ENCODE assay signal across 16 cellular contexts in genomic region chr2:11872247-11872947, GRCh38.
A peak's percentile ranks its signal among the peaks of the same experiment; 100 is the strongest.
DNase-seq lines count a peak whose midpoint lies in the region; ATAC-seq, FAIRE-seq and TF ChIP-seq lines count a peak whose summit lies in the region.
"Had no signal": no experiment of that assay in that cellular context is flagged by ENCODE, and none has a peak within 500 bp of the region (broad histone marks: within the 10 kb centered on the region; RNA-seq: fewer than 3 reads in every experiment).

No MANE protein-coding gene starts in this region.

- H3K36me3 ChIP-seq in bronchial epithelial cell (ENCODE audit: control insufficient read depth, insufficient read depth, low read length) = no peaks in the 10 kb centered on the region
- H3K36me3 ChIP-seq in mesenchymal stem cell (ENCODE audit: control insufficient read depth in 1 of 2, insufficient read depth in 2 of 2, low read depth in 1 of 2, low read length in 2 of 2) = no peaks in the 10 kb centered on the region

- WGBS in mesenchymal stem cell = 55% methylated on average over 5 of the region's 5 CpGs

- no peak overlapping the region for H2BK12ac ChIP-seq in mesenchymal stem cell (ENCODE audit: low read length in 2 of 2)

- no peaks in the 10 kb centered on the region for H3K4me1 Mint-ChIP-seq in activated CD8-positive, alpha-beta T cell treated with anti-CD3 and anti-CD28 coated beads, Interleukin-2, amount 10 ng/mL, durations not matched to agents 7 days and 5 days (ENCODE audit: low read depth)
- H3K4me1 Mint-ChIP-seq in activated CD8-positive, alpha-beta T cell treated with anti-CD3 and anti-CD28 coated beads for 36 hours (ENCODE audit: low read depth) = peaks cover 9% of the 10 kb centered on the region
- peaks cover 11% of the 10 kb centered on the region for H3K4me1 Mint-ChIP-seq in CD4-positive, alpha-beta T cell (ENCODE audit: low read depth)

- no peak overlapping the region for H2AFZ ChIP-seq in mesenchymal stem cell (ENCODE audit: low read depth, low read length)
- H2AFZ ChIP-seq: parathyroid adenoma had no signal

- H3K4me3 ChIP-seq in bronchial epithelial cell (ENCODE audit: low read depth, low read length) = no peak overlapping the region
- no peak overlapping the region for H3K4me3 ChIP-seq in mesenchymal stem cell (ENCODE audit: insufficient read depth in 1 of 2, low read depth in 1 of 2, low read length in 2 of 2)

- CTCF ChIA-PET in activated CD8-positive, alpha-beta T cell treated with anti-CD3 and anti-CD28 coated beads, Interleukin-2, amount 10 ng/mL, durations not matched to agents 7 days and 5 days (lab: Charles Lee) = interaction anchor here (1.1 kb wide), 1 partner anchor 844 kb away, joined by 3 read pairs; no protein-coding TSS in a partner anchor
- CTCF ChIA-PET in activated CD8-positive, alpha-beta T cell treated with anti-CD3 and anti-CD28 coated beads for 36 hours (lab: Charles Lee) = interaction anchor here (1.0 kb wide), 1 partner anchor 19 kb away, joined by 3 read pairs; no protein-coding TSS in a partner anchor
- CTCF ChIA-PET in CD4-positive, alpha-beta T cell (lab: Charles Lee) = no interaction called here

- H4K8ac ChIP-seq in mesenchymal stem cell (ENCODE audit: low read length) = no peak overlapping the region

- no peak overlapping the region for H3K4me2 ChIP-seq in mesenchymal stem cell (ENCODE audit: low read length, poor library complexity, severe bottlenecking)

- no peaks in the 10 kb centered on the region for H3K79me1 ChIP-seq in mesenchymal stem cell (replicated peaks; ENCODE audit: low read length, poor library complexity, severe bottlenecking)

- H3K4ac ChIP-seq in mesenchymal stem cell (ENCODE audit: low read depth in 1 of 2, low read length in 2 of 2) = no peak overlapping the region

- no peak overlapping the region for H4K91ac ChIP-seq in mesenchymal stem cell (ENCODE audit: low read length)

- no peaks in the 10 kb centered on the region for H3K36me3 Mint-ChIP-seq in activated CD8-positive, alpha-beta T cell treated with anti-CD3 and anti-CD28 coated beads, Interleukin-2, amount 10 ng/mL, durations not matched to agents 7 days and 5 days (ENCODE audit: low read depth)
- no peaks in the 10 kb centered on the region for H3K36me3 Mint-ChIP-seq in activated CD8-positive, alpha-beta T cell treated with anti-CD3 and anti-CD28 coated beads for 36 hours (ENCODE audit: low read depth)
- H3K36me3 Mint-ChIP-seq in CD4-positive, alpha-beta T cell (ENCODE audit: low read depth) = no peaks in the 10 kb centered on the region

- intact Hi-C loops in activated CD8-positive, alpha-beta T cell treated with anti-CD3 and anti-CD28 coated beads for 36 hours (cut with micrococcal nuclease) = no loop called here
- intact Hi-C loops in CD4-positive, alpha-beta T cell (cut with DNase I, micrococcal nuclease) = no loop called here

- no peak overlapping the region for H3K18ac ChIP-seq in mesenchymal stem cell (ENCODE audit: low read depth in 1 of 2, low read length in 2 of 2)

- H3K4me1 ChIP-seq in mesenchymal stem cell (ENCODE audit: control insufficient read depth, insufficient read depth, low read depth, low read length) = peaks cover 3% of the 10 kb centered on the region

- H3K27ac Mint-ChIP-seq in activated CD8-positive, alpha-beta T cell treated with anti-CD3 and anti-CD28 coated beads, Interleukin-2, amount 10 ng/mL, durations not matched to agents 7 days and 5 days = no peak overlapping the region
- H3K27ac Mint-ChIP-seq in activated CD8-positive, alpha-beta T cell treated with anti-CD3 and anti-CD28 coated beads for 36 hours = no peak overlapping the region
- H3K27ac Mint-ChIP-seq in CD4-positive, alpha-beta T cell = no peak overlapping the region

- H3K27me3 ChIP-seq in bronchial epithelial cell (ENCODE audit: control insufficient read depth, insufficient read depth, low read length) (no peaks in the 10 kb centered on the region), mesenchymal stem cell (ENCODE audit: control insufficient read depth in 1 of 2, insufficient read depth in 1 of 2, low read length in 2 of 2) (peaks cover 0 to 17% of the 10 kb centered on the region in 2 experiments)
- H3K27me3 ChIP-seq in CD4-positive, alpha-beta T cell (ENCODE audit: control insufficient read depth, insufficient read depth, low read length) = no peaks in the 10 kb centered on the region

- no peak overlapping the region for H2AK5ac ChIP-seq in mesenchymal stem cell (ENCODE audit: low read length, severe bottlenecking)

- H3K27ac ChIP-seq in mesenchymal stem cell (ENCODE audit: low read length, poor library complexity, severe bottlenecking) = no peak overlapping the region
- H3K27ac ChIP-seq in CD4-positive, alpha-beta T cell (ENCODE audit: low read depth, low read length) = no peak overlapping the region
- H3K27ac ChIP-seq: parathyroid adenoma had no signal

- no peak overlapping the region for H3K9ac ChIP-seq in mesenchymal stem cell (ENCODE audit: low read length)
- H3K9ac ChIP-seq: parathyroid adenoma had no signal

- H3K9me3 ChIP-seq in mesenchymal stem cell (ENCODE audit: control insufficient read depth, low read length) = no peaks in the 10 kb centered on the region
- no peaks in the 10 kb centered on the region for H3K9me3 ChIP-seq in CD4-positive, alpha-beta T cell (ENCODE audit: control insufficient read depth, low read length)

- no peak overlapping the region for H2BK120ac ChIP-seq in mesenchymal stem cell (ENCODE audit: low read depth, low read length)

- POLR2A ChIA-PET in activated CD8-positive, alpha-beta T cell treated with anti-CD3 and anti-CD28 coated beads, Interleukin-2, amount 10 ng/mL, durations not matched to agents 7 days and 5 days (lab: Charles Lee) = no interaction called here
- POLR2A ChIA-PET in activated CD8-positive, alpha-beta T cell treated with anti-CD3 and anti-CD28 coated beads for 36 hours (lab: Charles Lee) = no interaction called here
- POLR2A ChIA-PET in CD4-positive, alpha-beta T cell (lab: Charles Lee) = no interaction called here

- H3K14ac ChIP-seq in mesenchymal stem cell (ENCODE audit: low read length in 2 of 2) = no peak overlapping the region

- no peaks in the 10 kb centered on the region for H3K9me3 Mint-ChIP-seq in activated CD8-positive, alpha-beta T cell treated with anti-CD3 and anti-CD28 coated beads, Interleukin-2, amount 10 ng/mL, durations not matched to agents 7 days and 5 days (ENCODE audit: insufficient read depth)
- H3K9me3 Mint-ChIP-seq in activated CD8-positive, alpha-beta T cell treated with anti-CD3 and anti-CD28 coated beads for 36 hours = no peaks in the 10 kb centered on the region
- H3K9me3 Mint-ChIP-seq in CD4-positive, alpha-beta T cell = no peaks in the 10 kb centered on the region
- H3K9me3 Mint-ChIP-seq: activated T-cell treated with anti-CD3 and anti-CD28 coated beads, Interleukin-2, amount 50 U/mL, for 4 hours had no signal

- no peak for TF ChIP-seq CTCF in activated CD8-positive, alpha-beta T cell treated with anti-CD3 and anti-CD28 coated beads for 36 hours (IDR thresholded peaks at IDR 0.05)
- TF ChIP-seq CTCF in bronchial epithelial cell (IDR thresholded peaks at IDR 0.05; ENCODE audit: insufficient read depth, low read length, severe bottlenecking) = no peak
- TF ChIP-seq CTCF in CD4-positive, alpha-beta T cell (IDR thresholded peaks at IDR 0.05) = no peak

- peak; percentile 3 for DNase-seq in activated CD8-positive, alpha-beta T cell treated with anti-CD3 and anti-CD28 coated beads, Interleukin-2, amount 10 ng/mL, durations not matched to agents 7 days and 5 days
- no peak for DNase-seq in activated CD8-positive, alpha-beta T cell treated with anti-CD3 and anti-CD28 coated beads for 36 hours
- DNase-seq in NCI-H345 (lab: John Stamatoyannopoulos, UW) (peak; percentile 76), bronchial epithelial cell (ENCODE audit: low read depth) (peak; percentile 46), mesenchymal stem cell (peak; percentile 81), cerebellum (ENCODE audit: low spot score) (no peak)
- DNase-seq in CD4-positive, alpha-beta T cell = no peak
- DNase-seq: activated CD4-positive, alpha-beta T cell treated with anti-CD3 and anti-CD28 coated beads for 1 hour; activated T-cell treated with anti-CD3 and anti-CD28 coated beads, Interleukin-2, amount 50 U/mL, for 4 hours; DMS79 treated with DMSO at 0.1 percent for 48 hours; glutamatergic neuron; NCI-H446 treated with DMSO at 0.1 percent for 48 hours had no signal

- H2BK5ac ChIP-seq in mesenchymal stem cell (ENCODE audit: low read depth, low read length, poor library complexity, severe bottlenecking) = no peak overlapping the region

- H3K23ac ChIP-seq in mesenchymal stem cell (ENCODE audit: low read length in 2 of 2) = no peak overlapping the region

- H3K4me3 Mint-ChIP-seq in activated CD8-positive, alpha-beta T cell treated with anti-CD3 and anti-CD28 coated beads, Interleukin-2, amount 10 ng/mL, durations not matched to agents 7 days and 5 days = no peak overlapping the region
- H3K4me3 Mint-ChIP-seq in activated CD8-positive, alpha-beta T cell treated with anti-CD3 and anti-CD28 coated beads for 36 hours = no peak overlapping the region
- no peak overlapping the region for H3K4me3 Mint-ChIP-seq in CD4-positive, alpha-beta T cell
- H3K4me3 Mint-ChIP-seq: activated T-cell treated with anti-CD3 and anti-CD28 coated beads, Interleukin-2, amount 50 U/mL, for 4 hours had no signal

- no peak for ATAC-seq in activated CD8-positive, alpha-beta T cell treated with anti-CD3 and anti-CD28 coated beads, Interleukin-2, amount 10 ng/mL, durations not matched to agents 7 days and 5 days
- no peak for ATAC-seq in activated CD8-positive, alpha-beta T cell treated with anti-CD3 and anti-CD28 coated beads for 36 hours
- no peak for ATAC-seq in CD4-positive, alpha-beta T cell (ENCODE audit: poor library complexity)
- no peak for ATAC-seq in HG03460 (IDR thresholded peaks at IDR 0.05; ENCODE audit: unreplicated experiment)
- ATAC-seq: activated T-cell treated with anti-CD3 and anti-CD28 coated beads, Interleukin-2, amount 50 U/mL, for 4 hours had no signal

- no peak overlapping the region for H2BK15ac ChIP-seq in mesenchymal stem cell (ENCODE audit: low read depth, poor library complexity, severe bottlenecking)

- no peak for FAIRE-seq in bronchial epithelial cell (lab: Jason Lieb, UNC)
- FAIRE-seq: astrocyte, RCC 7860 had no signal

- H3K27me3 Mint-ChIP-seq in activated CD8-positive, alpha-beta T cell treated with anti-CD3 and anti-CD28 coated beads, Interleukin-2, amount 10 ng/mL, durations not matched to agents 7 days and 5 days (ENCODE audit: low read depth) = peaks cover 13% of the 10 kb centered on the region
- H3K27me3 Mint-ChIP-seq in activated CD8-positive, alpha-beta T cell treated with anti-CD3 and anti-CD28 coated beads for 36 hours = peaks cover 2% of the 10 kb centered on the region
- no peaks in the 10 kb centered on the region for H3K27me3 Mint-ChIP-seq in CD4-positive, alpha-beta T cell

Comparison
In these comparisons a context has a peak if more than half of its experiments do, and no peak if none do; other contexts are left out.
1. DNase-seq: peak in activated CD8-positive, alpha-beta T cell treated with anti-CD3 and anti-CD28 coated beads, Interleukin-2, amount 10 ng/mL, durations not matched to agents 7 days and 5 days (single experiment), NCI-H345 (single experiment), bronchial epithelial cell (single experiment) and mesenchymal stem cell (single experiment); none in activated CD8-positive, alpha-beta T cell treated with anti-CD3 and anti-CD28 coated beads for 36 hours (single experiment), cerebellum (single experiment) and CD4-positive, alpha-beta T cell (0 of 10).